ENCODE assay signal across 20 cellular contexts in the genomic region with DNA sequence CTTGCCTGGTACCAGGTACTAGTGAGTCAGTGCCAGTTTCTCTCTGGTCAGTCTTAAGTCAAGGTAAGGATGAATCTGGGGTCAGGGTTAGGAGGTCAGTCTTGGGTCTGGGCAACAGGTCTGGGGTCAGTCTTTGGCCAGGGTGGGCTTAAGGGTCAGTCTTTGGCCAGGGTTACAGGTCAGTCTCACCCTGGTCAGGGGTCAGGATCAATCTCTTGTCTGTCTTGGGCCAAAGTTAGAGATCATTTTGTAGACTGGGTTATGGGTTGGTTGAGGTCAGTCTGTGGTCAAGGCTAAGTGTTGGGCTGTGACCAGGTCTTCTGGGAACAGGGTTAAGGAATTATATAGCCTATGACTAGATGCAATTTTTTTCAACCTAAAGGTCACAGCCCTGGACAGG. TPM values are rescaled to one million over a fixed set of nuclear protein-coding genes. Genes with fewer than 3 reads are reported as not detected.
DNase-seq lines count a peak whose midpoint lies in the region; ATAC-seq and TF ChIP-seq lines count a peak whose summit lies in the region.
"Had no signal": no experiment of that assay in that cellular context is flagged by ENCODE, and none has a peak within 500 bp of the region (broad histone marks: within the 10 kb centered on the region; RNA-seq: fewer than 3 reads in every experiment).

No MANE protein-coding gene starts in this region.

- H3K4me1 ChIP-seq in spleen = no peaks in the 10 kb centered on the region
- H3K4me1 ChIP-seq: A549 had no signal

- no peak for TF ChIP-seq CTCF in spleen (IDR thresholded peaks at IDR 0.05 in 8 of 11, conservative IDR thresholded peaks at IDR 0.05 in 3 of 11)

- H3K4me1 Mint-ChIP-seq in T-helper 1 cell treated with Interleukin-12 subunit alpha and Interleukin-12 subunit beta and Interleukin-4 antibody, amounts not matched to agents 30 μg/mL and 1 μg/mL, for 36 hours (ENCODE audit: low read depth) = peaks cover 7% of the 10 kb centered on the region
- no peaks in the 10 kb centered on the region for H3K4me1 Mint-ChIP-seq in activated naive CD4-positive, alpha-beta T cell treated with anti-CD3 and anti-CD28 coated beads for 36 hours (ENCODE audit: low read depth)
- no peaks in the 10 kb centered on the region for H3K4me1 Mint-ChIP-seq in activated naive CD4-positive, alpha-beta T cell treated with anti-CD3 and anti-CD28 coated beads, Interleukin-2, amount 10 ng/mL, durations not matched to agents 7 days and 5 days
- H3K4me1 Mint-ChIP-seq in T-helper 17 cell = peaks cover 6% of the 10 kb centered on the region

- H3K9me3 ChIP-seq in spleen (no peaks in the 10 kb centered on the region), T-helper 17 cell (ENCODE audit: control insufficient read depth, low read length, poor library complexity, severe bottlenecking) (no peaks in the 10 kb centered on the region)
- H3K9me3 ChIP-seq: A549 had no signal

- peak overlapping the region; percentile 21 for H3K27ac Mint-ChIP-seq in T-helper 1 cell treated with Interleukin-12 subunit alpha and Interleukin-12 subunit beta and Interleukin-4 antibody, amounts not matched to agents 30 μg/mL and 1 μg/mL, for 36 hours
- peak overlapping the region; percentile 5 for H3K27ac Mint-ChIP-seq in activated naive CD4-positive, alpha-beta T cell treated with anti-CD3 and anti-CD28 coated beads for 36 hours
- H3K27ac Mint-ChIP-seq in activated naive CD4-positive, alpha-beta T cell treated with anti-CD3 and anti-CD28 coated beads, Interleukin-2, amount 10 ng/mL, durations not matched to agents 7 days and 5 days = no peak overlapping the region
- no peak overlapping the region for H3K27ac Mint-ChIP-seq in T-helper 17 cell

- H3K27me3 ChIP-seq in spleen (replicated peaks in 1 of 7) = no peaks in the 10 kb centered on the region

- intact Hi-C loops in activated naive CD4-positive, alpha-beta T cell treated with anti-CD3 and anti-CD28 coated beads for 36 hours (cut with micrococcal nuclease) = no loop called here
- intact Hi-C loops in spleen (cut with DNase I; ENCODE audit: low total_unique reads) = no loop called here

- no peaks in the 10 kb centered on the region for H3K27me3 Mint-ChIP-seq in T-helper 1 cell treated with Interleukin-12 subunit alpha and Interleukin-12 subunit beta and Interleukin-4 antibody, amounts not matched to agents 30 μg/mL and 1 μg/mL, for 36 hours (ENCODE audit: low read depth)
- H3K27me3 Mint-ChIP-seq in activated naive CD4-positive, alpha-beta T cell treated with anti-CD3 and anti-CD28 coated beads for 36 hours (ENCODE audit: low read depth) = no peaks in the 10 kb centered on the region
- no peaks in the 10 kb centered on the region for H3K27me3 Mint-ChIP-seq in activated naive CD4-positive, alpha-beta T cell treated with anti-CD3 and anti-CD28 coated beads, Interleukin-2, amount 10 ng/mL, durations not matched to agents 7 days and 5 days
- H3K27me3 Mint-ChIP-seq in T-helper 17 cell = no peaks in the 10 kb centered on the region
- H3K27me3 Mint-ChIP-seq: CD4-positive, alpha-beta memory T cell had no signal

- DNase-seq in T-helper 1 cell (no peak), spleen (peak; percentile 12), NCI-H774 (lab: John Stamatoyannopoulos, UW) (no peak), T-helper 17 cell (no peak)
- no peak for DNase-seq in activated naive CD4-positive, alpha-beta T cell treated with anti-CD3 and anti-CD28 coated beads for 36 hours
- no peak for DNase-seq in activated naive CD4-positive, alpha-beta T cell treated with anti-CD3 and anti-CD28 coated beads, Interleukin-2, amount 10 ng/mL, durations not matched to agents 7 days and 5 days
- DNase-seq: AML-193; CD4-positive, alpha-beta memory T cell; DMS153; DMS79; GDM1; GOT3; H7; IMR-90 had no signal

- CTCF ChIA-PET in activated naive CD4-positive, alpha-beta T cell treated with anti-CD3 and anti-CD28 coated beads for 36 hours (lab: Charles Lee) = interaction anchor here (0.6 kb wide), 1 partner anchor 479 kb away, joined by 3 read pairs; no protein-coding TSS in a partner anchor
- CTCF ChIA-PET in activated naive CD4-positive, alpha-beta T cell treated with anti-CD3 and anti-CD28 coated beads, Interleukin-2, amount 10 ng/mL, durations not matched to agents 7 days and 5 days (lab: Charles Lee) = interaction anchor here (0.7 kb wide), 1 partner anchor 24 kb away, joined by 4 read pairs; no protein-coding TSS in a partner anchor

- H3K36me3 Mint-ChIP-seq in T-helper 1 cell treated with Interleukin-12 subunit alpha and Interleukin-12 subunit beta and Interleukin-4 antibody, amounts not matched to agents 30 μg/mL and 1 μg/mL, for 36 hours (ENCODE audit: low read depth) = peaks cover 19% of the 10 kb centered on the region
- peaks cover 3% of the 10 kb centered on the region for H3K36me3 Mint-ChIP-seq in activated naive CD4-positive, alpha-beta T cell treated with anti-CD3 and anti-CD28 coated beads for 36 hours (ENCODE audit: low read depth)
- H3K36me3 Mint-ChIP-seq in activated naive CD4-positive, alpha-beta T cell treated with anti-CD3 and anti-CD28 coated beads, Interleukin-2, amount 10 ng/mL, durations not matched to agents 7 days and 5 days = peaks cover 3% of the 10 kb centered on the region
- H3K36me3 Mint-ChIP-seq in T-helper 17 cell (ENCODE audit: low read depth) = peaks cover 8% of the 10 kb centered on the region

- H3K4me3 Mint-ChIP-seq in T-helper 1 cell treated with Interleukin-12 subunit alpha and Interleukin-12 subunit beta and Interleukin-4 antibody, amounts not matched to agents 30 μg/mL and 1 μg/mL, for 36 hours = no peak overlapping the region
- no peak overlapping the region for H3K4me3 Mint-ChIP-seq in activated naive CD4-positive, alpha-beta T cell treated with anti-CD3 and anti-CD28 coated beads for 36 hours
- H3K4me3 Mint-ChIP-seq in activated naive CD4-positive, alpha-beta T cell treated with anti-CD3 and anti-CD28 coated beads, Interleukin-2, amount 10 ng/mL, durations not matched to agents 7 days and 5 days = no peak overlapping the region
- H3K4me3 Mint-ChIP-seq in T-helper 17 cell = no peak overlapping the region
- H3K4me3 Mint-ChIP-seq: CD4-positive, alpha-beta memory T cell had no signal

- H3K9me3 Mint-ChIP-seq in T-helper 1 cell treated with Interleukin-12 subunit alpha and Interleukin-12 subunit beta and Interleukin-4 antibody, amounts not matched to agents 30 μg/mL and 1 μg/mL, for 36 hours = no peaks in the 10 kb centered on the region
- H3K9me3 Mint-ChIP-seq in activated naive CD4-positive, alpha-beta T cell treated with anti-CD3 and anti-CD28 coated beads for 36 hours = no peaks in the 10 kb centered on the region
- no peaks in the 10 kb centered on the region for H3K9me3 Mint-ChIP-seq in activated naive CD4-positive, alpha-beta T cell treated with anti-CD3 and anti-CD28 coated beads, Interleukin-2, amount 10 ng/mL, durations not matched to agents 7 days and 5 days
- H3K9me3 Mint-ChIP-seq: CD4-positive, alpha-beta memory T cell had no signal

- peaks cover 0 to 95% (median 37%) of the 10 kb centered on the region in 6 donors for H3K36me3 ChIP-seq in spleen

- TF ChIP-seq POLR2A in spleen (IDR thresholded peaks at IDR 0.05) = no peak

- no peak for ATAC-seq in T-helper 17 cell
- ATAC-seq: A549, HCT116 had no signal

- no peak overlapping the region for H3K4me3 ChIP-seq in spleen
- H3K4me3 ChIP-seq: A549 had no signal

- H3K27ac ChIP-seq in spleen = no peak overlapping the region
- H3K27ac ChIP-seq: 22Rv1, A549, C4-2B had no signal

RNA-seq across cellular contexts. Expression of gene CAPN11, which starts 12.8 kb away (rescaled TPM):
- total RNA-seq in activated naive CD4-positive, alpha-beta T cell treated with anti-CD3 and anti-CD28 coated beads for 36 hours = not detected
- total RNA-seq in spleen (under 1 TPM in 4 of 7 donors, not detected in 3; 0.13 to 0.26 (median 0.20) TPM), T-helper 17 cell (1 to 10 TPM in 1 of 2 donors, under 1 TPM in 1; 0.26 to 1.0 TPM)
- under 1 TPM; 0.12 to 0.19 (median 0.17) TPM for polyA plus RNA-seq in spleen
- total RNA-seq: CD4-positive, alpha-beta memory T cell; Daoy; IMR-90 had no signal
- polyA plus RNA-seq: CD4-positive, alpha-beta memory T cell; IMR-90 had no signal

RNA-seq across cellular contexts. Expression of gene TMEM63B, which starts 18.5 kb away (rescaled TPM):
- total RNA-seq in activated naive CD4-positive, alpha-beta T cell treated with anti-CD3 and anti-CD28 coated beads for 36 hours = 1 to 10 TPM; 7.8 to 8.3 TPM
- total RNA-seq in spleen (10 to 100 TPM; 12.3 to 24.8 (median 19.4) TPM), T-helper 17 cell (10 to 100 TPM; 25.6 to 27.1 TPM)
- 1 to 10 TPM; 2.8 to 8.5 (median 3.5) TPM for polyA plus RNA-seq in spleen

RNA-seq across cellular contexts. Expression of gene MRPL14, which starts 18.6 kb away (rescaled TPM):
- total RNA-seq in activated naive CD4-positive, alpha-beta T cell treated with anti-CD3 and anti-CD28 coated beads for 36 hours = 10 to 100 TPM; 40.9 to 41.0 TPM
- total RNA-seq in spleen = 10 to 100 TPM; 20.2 to 31.7 (median 23.8) TPM
- polyA plus RNA-seq in spleen = 10 to 100 TPM; 34.8 to 55.3 (median 41.4) TPM
- total RNA-seq in T-helper 17 cell = 10 to 100 TPM; 13.2 to 13.7 TPM

Comparison
In these comparisons a context has a peak if more than half of its experiments do, and no peak if none do; other contexts are left out.
1. H3K27ac Mint-ChIP-seq: peak in T-helper 1 cell treated with Interleukin-12 subunit alpha and Interleukin-12 subunit beta and Interleukin-4 antibody, amounts not matched to agents 30 μg/mL and 1 μg/mL, for 36 hours (single experiment) and activated naive CD4-positive, alpha-beta T cell treated with anti-CD3 and anti-CD28 coated beads for 36 hours (single experiment); none in activated naive CD4-positive, alpha-beta T cell treated with anti-CD3 and anti-CD28 coated beads, Interleukin-2, amount 10 ng/mL, durations not matched to agents 7 days and 5 days (single experiment) and T-helper 17 cell (single experiment).